1 cellular context compared by ENCODE assay signal in genomic region chrX:137797926-137798325, GRCh38.
TF ChIP-seq lines count a peak whose summit lies in the region.
"Not testable (repeated sequence)": the region's sequence is repeated elsewhere in the genome, so short reads cannot be mapped to it uniquely, and the experiment has no call there.

No MANE protein-coding gene starts in this region.

- CTCF ChIA-PET in HEK293 (lab: Yijun Ruan, JAX), result interaction anchor here (0.7 kb wide), 1 partner anchor 1187 kb away, joined by 3 read pairs; no protein-coding TSS in a partner anchor

- not testable (repeated sequence) for H3K27ac ChIP-seq in HEK293 (ENCODE audit: extremely low read depth, low read depth, low read length)

- not testable (repeated sequence) for H3K9me3 ChIP-seq in HEK293 (ENCODE audit: control insufficient read depth, insufficient read depth, low read depth, low read length)

- POLR2A ChIA-PET in HEK293 (lab: Yijun Ruan, JAX), result interaction anchor here (0.6 kb wide), 1 partner anchor 9 kb away, joined by 3 read pairs; no protein-coding TSS in a partner anchor

- not testable (repeated sequence) for TF ChIP-seq CTCF in HEK293 (tag by site-specific recombination; IDR thresholded peaks at IDR 0.05)

- H3K4me3 ChIP-seq in HEK293 (ENCODE audit: low read depth, low read length), result not testable (repeated sequence)

- H3K4me1 ChIP-seq in HEK293 (ENCODE audit: control insufficient read depth, insufficient read depth, low read length), result not testable (repeated sequence)

- not testable (repeated sequence) for H3K36me3 ChIP-seq in HEK293 (ENCODE audit: control insufficient read depth in 2 of 2, insufficient read depth in 1 of 2, low read length in 2 of 2)

TF ChIP-seq in HEK293, 187 proteins besides CTCF, POLR2A, EP300 and RAD21:
- peak; percentile 91 for TF ChIP-seq ZNF146 (tag by site-specific recombination; IDR thresholded peaks at IDR 0.05)
TF ChIP-seq in HEK293: peak in this region for 1; not testable (repeated sequence) for 186.
